Comparison of ENCODE assay signal across 8 cellular contexts in genomic region chr1:8878448-8879347, GRCh38. TPM values are rescaled to one million over a fixed set of nuclear protein-coding genes. Genes with fewer than 3 reads are reported as not detected.
DNase-seq lines count a peak whose midpoint lies in the region; ATAC-seq and TF ChIP-seq lines count a peak whose summit lies in the region.

ENO1 (minus strand) TSS chr1:8878686; CDS start chr1:8874908, 3,778 bp downstream.

- ATAC-seq in stimulated activated naive CD8-positive, alpha-beta T cell treated with anti-CD3 and anti-CD28 coated beads, Interleukin-15, Interleukin-2, amounts not matched to agents 100 U/mL and 50 U/mL, for 24 hours = peak; percentile 75

- CTCF ChIA-PET in RWPE1 (lab: Yijun Ruan, JAX) = interaction anchor here (0.6 to 1.4 kb wide), 3 partner anchors 19 to 127 kb away, joined by 3 to 8 read pairs (median 5); no protein-coding TSS in a partner anchor

- POLR2A ChIA-PET in RWPE1 (lab: Yijun Ruan, JAX; ENCODE audit: low non-redundant PET) = interaction anchor here (0.6 to 0.9 kb wide), 4 partner anchors 9 to 378 kb away, joined by 3 to 4 read pairs (median 4); no protein-coding TSS in a partner anchor

- DNase-seq in ELF-1 (ENCODE audit: low read depth, low spot score) = peak; percentile 99
- peak; percentile 96 for DNase-seq in GOT3 (lab: John Stamatoyannopoulos, UW)
- peak; percentile 96 for DNase-seq in LHCN-M2 (ENCODE audit: low read depth)
- DNase-seq in RWPE1 (ENCODE audit: low spot score) = peak; percentile 100
- peak; percentile 99 for DNase-seq in activated T-helper 9 cell treated with anti-CD3 and anti-CD28 coated beads, Interleukin-2, amount 50 U/mL, for 16 hours (ENCODE audit: low read depth)
- DNase-seq in fibroblast of peridontal ligament (ENCODE audit: extremely low read depth) = peak; percentile 97
- peak; percentile 99 for DNase-seq in stimulated activated naive CD8-positive, alpha-beta T cell treated with anti-CD3 and anti-CD28 coated beads, Interleukin-15, Interleukin-2, amounts not matched to agents 100 U/mL and 50 U/mL, for 24 hours

- TF ChIP-seq CTCF in RWPE1 (conservative IDR thresholded peaks at IDR 0.05; ENCODE audit: low read depth) = no peak
- no peak for TF ChIP-seq CTCF in nephron (IDR thresholded peaks at IDR 0.05; ENCODE audit: unreplicated experiment in 3 of 3)

- peak within 1 kb of the TSS; percentile 99 for H3K27ac Mint-ChIP-seq in nephron

- H3K36me3 Mint-ChIP-seq in nephron (ENCODE audit: low read depth) = peaks cover 25% of the 10 kb centered on the region

- no peaks in the 10 kb centered on the region for H3K9me3 Mint-ChIP-seq in nephron

- peaks cover 40% of the 10 kb centered on the region for H3K4me1 Mint-ChIP-seq in nephron

- no peaks in the 10 kb centered on the region for H3K27me3 Mint-ChIP-seq in nephron (ENCODE audit: low read depth)

- peak within 1 kb of the TSS; percentile 96 to 98 (median 98) for H3K4me3 Mint-ChIP-seq in nephron

- H3K27ac ChIP-seq in RWPE1 = peak within 1 kb of the TSS; percentile 99

RNA-seq across cellular contexts. Expression of gene ENO1, which starts in this region (rescaled TPM):
- 2,184 and 2,442 TPM in 2 replicates for total RNA-seq in LHCN-M2 (2014; rRNA removed)
- 2,381 TPM for polyA plus RNA-seq in LHCN-M2 (2012)

Comparison
In these comparisons a context has a peak if more than half of its experiments do, and no peak if none do; other contexts are left out.
1. Peak in every context shown above with its lines: DNase-seq, ATAC-seq and H3K27ac ChIP-seq.